15 cellular contexts compared by ENCODE assay signal in the genomic region with DNA sequence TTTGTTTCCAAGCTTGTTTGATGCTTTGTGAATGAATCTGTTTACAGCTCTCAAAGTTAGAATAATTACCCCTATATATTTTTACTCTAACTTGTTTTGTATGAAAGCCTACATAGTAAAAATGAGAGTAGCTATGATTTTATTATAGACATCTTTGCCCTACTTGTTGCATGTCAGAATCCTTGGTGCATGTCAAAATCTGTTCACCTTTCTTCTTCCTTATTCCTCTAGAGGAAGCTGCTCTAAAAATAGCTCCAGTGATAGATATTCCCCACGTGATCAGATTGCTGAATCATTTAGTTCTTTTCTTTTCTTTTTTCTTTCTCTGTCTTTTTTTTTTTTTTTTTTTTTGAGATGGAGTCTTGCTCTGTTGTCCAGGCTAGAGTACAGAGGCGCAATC. TPM values are rescaled to one million over a fixed set of nuclear protein-coding genes. Genes with fewer than 3 reads are reported as not detected.
A peak's percentile ranks its signal among the peaks of the same experiment; 100 is the strongest.
DNase-seq lines count a peak whose midpoint lies in the region; ATAC-seq and TF ChIP-seq lines count a peak whose summit lies in the region.
"Had no signal": no experiment of that assay in that cellular context is flagged by ENCODE, and none has a peak within 500 bp of the region (broad histone marks: within the 10 kb centered on the region; RNA-seq: fewer than 3 reads in every experiment).

No MANE protein-coding gene starts in this region.

- peak; percentile 36 to 48 for ATAC-seq in stimulated activated naive B cell treated with anti-CD40 and anti-IgM and Interleukin-4, amounts not matched to agents 10 μg/mL and 1 μg/mL and 100 μg/mL, for 72 hours (replicated peaks)
- ATAC-seq in HG03442 (IDR thresholded peaks at IDR 0.05; ENCODE audit: unreplicated experiment): no peak
- ATAC-seq: CD8-positive, alpha-beta T cell; HepG2 had no signal

- H3K36me3 Mint-ChIP-seq in stimulated activated naive B cell treated with anti-CD40 and anti-IgM and Interleukin-4, amounts not matched to agents 10 μg/mL and 1 μg/mL and 100 μg/mL, for 72 hours: no peaks in the 10 kb centered on the region
- H3K36me3 Mint-ChIP-seq: CD8-positive, alpha-beta T cell had no signal

- H4K20me1 ChIP-seq in OCI-LY3 (ENCODE audit: insufficient read depth, low read length): no peaks in the 10 kb centered on the region

- no peaks in the 10 kb centered on the region for H3K27me3 ChIP-seq in OCI-LY3 (ENCODE audit: low read depth, low read length)
- H3K27me3 ChIP-seq in adrenal gland: no peaks in the 10 kb centered on the region

- peaks cover 3 to 6% of the 10 kb centered on the region in 2 donors for H3K4me1 Mint-ChIP-seq in stimulated activated naive B cell treated with anti-CD40 and anti-IgM and Interleukin-4, amounts not matched to agents 10 μg/mL and 1 μg/mL and 100 μg/mL, for 72 hours

- WGBS in adrenal gland, 4 donors: 55 to 67% (median 57%) methylated on average over 2 of the region's 2 CpGs

- H3K9me3 ChIP-seq in OCI-LY3 (ENCODE audit: insufficient read depth, low read length) (no peaks in the 10 kb centered on the region), adrenal gland (replicated peaks in 1 of 3) (no peaks in the 10 kb centered on the region)

- no peak overlapping the region for H3K27ac Mint-ChIP-seq in stimulated activated naive B cell treated with anti-CD40 and anti-IgM and Interleukin-4, amounts not matched to agents 10 μg/mL and 1 μg/mL and 100 μg/mL, for 72 hours
- H3K27ac Mint-ChIP-seq: B cell; CD8-positive, alpha-beta T cell had no signal

- peak overlapping the region; percentile 24 for H3K4me2 ChIP-seq in OCI-LY3 (ENCODE audit: low read length)

- H3K9me3 Mint-ChIP-seq in stimulated activated naive B cell treated with anti-CD40 and anti-IgM and Interleukin-4, amounts not matched to agents 10 μg/mL and 1 μg/mL and 100 μg/mL, for 72 hours: no peaks in the 10 kb centered on the region
- H3K9me3 Mint-ChIP-seq: CD8-positive, alpha-beta T cell had no signal

- H3K4me3 ChIP-seq in GM12865 (ENCODE audit: low read depth, low read length) (no peak overlapping the region), OCI-LY3 (ENCODE audit: low read length) (no peak overlapping the region), epithelial cell of esophagus (ENCODE audit: low read length) (no peak overlapping the region), adrenal gland (no peak overlapping the region)

- H3K27me3 Mint-ChIP-seq in stimulated activated naive B cell treated with anti-CD40 and anti-IgM and Interleukin-4, amounts not matched to agents 10 μg/mL and 1 μg/mL and 100 μg/mL, for 72 hours: peaks cover 15 to 23% of the 10 kb centered on the region in 2 donors

- no peak overlapping the region for H3K4me3 Mint-ChIP-seq in stimulated activated naive B cell treated with anti-CD40 and anti-IgM and Interleukin-4, amounts not matched to agents 10 μg/mL and 1 μg/mL and 100 μg/mL, for 72 hours
- H3K4me3 Mint-ChIP-seq: B cell; CD8-positive, alpha-beta T cell had no signal

- H2AFZ ChIP-seq in OCI-LY3 (ENCODE audit: low read depth, low read length): no peak overlapping the region

- peak; percentile 55 for DNase-seq in GM12865 (ENCODE audit: low read depth)
- DNase-seq in epithelial cell of esophagus (ENCODE audit: low read depth): peak; percentile 18
- no peak for DNase-seq in stimulated activated naive B cell treated with anti-CD40 and anti-IgM and Interleukin-4, amounts not matched to agents 10 μg/mL and 1 μg/mL and 100 μg/mL, for 72 hours
- no peak for DNase-seq in NCI-H1105 treated with DMSO at 0.1 percent for 48 hours (lab: John Stamatoyannopoulos, UW)
- DNase-seq in adrenal gland: no peak
- DNase-seq: CD8-positive, alpha-beta T cell; COR-L47; DND-41; GF-D8; HCEC 1CT had no signal

- H3K9ac ChIP-seq in OCI-LY3 (ENCODE audit: low read length): no peak overlapping the region

- H3K27ac ChIP-seq in OCI-LY3 (ENCODE audit: low read length): peak overlapping the region; percentile 17
- H3K27ac ChIP-seq in adrenal gland: no peak overlapping the region
- H3K27ac ChIP-seq: C4-2B had no signal

- no peak for TF ChIP-seq POLR2A in adrenal gland (IDR thresholded peaks at IDR 0.05)

- no peaks in the 10 kb centered on the region for H3K36me3 ChIP-seq in OCI-LY3 (replicated peaks; ENCODE audit: low read depth, low read length)
- no peaks in the 10 kb centered on the region for H3K36me3 ChIP-seq in adrenal gland (replicated peaks in 1 of 2)

- intact Hi-C loops in adrenal gland (cut with DNase I): no loop called here

- no peaks in the 10 kb centered on the region for H3K79me2 ChIP-seq in OCI-LY3 (ENCODE audit: low read length)

- TF ChIP-seq CTCF in GM12865 (IDR thresholded peaks at IDR 0.05; ENCODE audit: insufficient read depth, low read depth, low read length, missing control alignments): no peak
- TF ChIP-seq CTCF in OCI-LY3 (IDR thresholded peaks at IDR 0.05; ENCODE audit: low read depth, low read length): no peak
- TF ChIP-seq CTCF in epithelial cell of esophagus (IDR thresholded peaks at IDR 0.05; ENCODE audit: insufficient read depth, low read depth, low read length, missing control alignments): no peak
- no peak for TF ChIP-seq CTCF in adrenal gland (IDR thresholded peaks at IDR 0.05)

- H3K4me1 ChIP-seq in OCI-LY3 (ENCODE audit: low read length) (peaks cover 29% of the 10 kb centered on the region), adrenal gland (replicated peaks in 1 of 2) (peaks cover 0 to 6% of the 10 kb centered on the region in 2 donors)

RNA-seq across cellular contexts. Expression of gene LRRC49, which starts 39.8 kb away (rescaled TPM):
- total RNA-seq in adrenal gland: 10 to 100 TPM in 3 of 8 donors, 1 to 10 TPM in 5; 4.4 to 14.9 (median 8.1) TPM
- polyA plus RNA-seq in adrenal gland: 10 to 100 TPM in 1 of 3 donors, 1 to 10 TPM in 2; 8.1 to 12.5 (median 8.7) TPM
- total RNA-seq: CD8-positive, alpha-beta T cell had no signal

RNA-seq across cellular contexts. Expression of gene THAP10, which starts 40.2 kb away (rescaled TPM):
- 1 to 10 TPM; 1.2 to 5.6 (median 3.8) TPM for total RNA-seq in adrenal gland
- polyA plus RNA-seq in adrenal gland: 1 to 10 TPM in 2 of 3 donors, under 1 TPM in 1; 0.97 to 4.0 (median 1.1) TPM
- total RNA-seq: CD8-positive, alpha-beta T cell had no signal

Comparison
In these comparisons a context has a peak if more than half of its experiments do, and no peak if none do; other contexts are left out.
1. DNase-seq: peak in GM12865 (single experiment) and epithelial cell of esophagus (single experiment); none in stimulated activated naive B cell treated with anti-CD40 and anti-IgM and Interleukin-4, amounts not matched to agents 10 μg/mL and 1 μg/mL and 100 μg/mL, for 72 hours (single experiment), NCI-H1105 treated with DMSO at 0.1 percent for 48 hours (single experiment) and adrenal gland (0 of 7).